ENCODE assay signal across 9 cellular contexts in the genomic region with DNA sequence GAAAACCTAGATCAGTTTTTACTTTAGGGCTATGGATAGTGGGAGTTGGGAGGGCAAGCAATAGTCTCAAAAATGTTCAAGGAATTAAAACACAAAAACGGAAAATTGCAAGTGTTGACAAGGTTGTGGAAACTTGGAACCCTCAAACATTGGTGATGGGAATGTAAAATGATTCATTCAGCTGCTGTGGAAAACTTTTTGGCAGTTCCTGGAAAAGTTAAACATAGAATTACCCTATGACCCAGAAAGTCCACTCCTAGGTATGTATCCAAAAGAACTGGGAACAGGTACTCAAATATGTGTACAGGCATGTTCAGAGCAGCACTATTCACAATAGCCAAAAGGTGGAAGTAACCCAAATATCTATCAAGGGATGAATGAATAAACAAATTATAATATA. TPM values are rescaled to one million over a fixed set of nuclear protein-coding genes. Genes with fewer than 3 reads are reported as not detected.
A peak's percentile ranks its signal among the peaks of the same experiment; 100 is the strongest.
DNase-seq lines count a peak whose midpoint lies in the region; ATAC-seq and TF ChIP-seq lines count a peak whose summit lies in the region.
"Had no signal": no experiment of that assay in that cellular context is flagged by ENCODE, and none has a peak within 500 bp of the region (broad histone marks: within the 10 kb centered on the region; RNA-seq: fewer than 3 reads in every experiment).

No MANE protein-coding gene starts in this region.

- no peaks in the 10 kb centered on the region for H3K27me3 Mint-ChIP-seq in HFFc6 (ENCODE audit: insufficient read depth)

- TF ChIP-seq POLR2A in sigmoid colon (IDR thresholded peaks at IDR 0.05), result no peak

- no peak overlapping the region for H3K4me3 ChIP-seq in fibroblast of mammary gland (ENCODE audit: control insufficient read depth, low read depth, low read length)
- H3K4me3 ChIP-seq in sigmoid colon, result no peak overlapping the region

- peaks cover 54% of the 10 kb centered on the region for H3K4me1 Mint-ChIP-seq in HFFc6 (ENCODE audit: low read depth)

- H3K4me1 ChIP-seq in sigmoid colon, result peaks cover 0 to 39% (median 32%) of the 10 kb centered on the region in 4 donors

- peak overlapping the region; percentile 99 for H3K27ac Mint-ChIP-seq in HFFc6

- H3K9me3 ChIP-seq in sigmoid colon, result no peaks in the 10 kb centered on the region
- H3K9me3 ChIP-seq: vagina had no signal

- no peaks in the 10 kb centered on the region for H3K9me3 Mint-ChIP-seq in HFFc6

- 27 to 57% methylated on average over 1 of the region's 1 CpG for WGBS in sigmoid colon, 2 donors

- TF ChIP-seq CTCF in HFFc6 (IDR thresholded peaks at IDR 0.05) (no peak), VCaP (conservative IDR thresholded peaks at IDR 0.05) (no peak), fibroblast of mammary gland (conservative IDR thresholded peaks at IDR 0.05; ENCODE audit: control insufficient read depth, insufficient read depth, low read depth, low read length) (no peak), sigmoid colon (IDR thresholded peaks at IDR 0.05) (no peak)

- no peak for ATAC-seq in GM21528 (IDR thresholded peaks at IDR 0.05; ENCODE audit: low FRiP score, unreplicated experiment)

- H3K36me3 ChIP-seq in sigmoid colon, result no peaks in the 10 kb centered on the region
- H3K36me3 ChIP-seq: cardiac muscle cell, vagina had no signal

- intact Hi-C loops in sigmoid colon (cut with DNase I), result loop anchor here (2.0 to 10.0 kb wide), 3 partner anchors 13 to 601 kb away; partner anchors contain the start of genes NR4A3 and TEX10

- no peaks in the 10 kb centered on the region for H3K27me3 ChIP-seq in sigmoid colon
- H3K27me3 ChIP-seq: cardiac muscle cell, vagina had no signal

- peaks cover 14% of the 10 kb centered on the region for H3K36me3 Mint-ChIP-seq in HFFc6 (ENCODE audit: low read depth)

- H3K4me3 Mint-ChIP-seq in HFFc6, result peak overlapping the region; percentile 91

- H3K27ac ChIP-seq in VCaP (peak overlapping the region; percentile 89), sigmoid colon (peak overlapping the region; percentile 92 to 96 (median 94))

- TF ChIP-seq EP300 in sigmoid colon (IDR thresholded peaks at IDR 0.05), result peak in 1 of 4 donors; percentile 1

- DNase-seq in HFFc6 (no peak), fibroblast of mammary gland (ENCODE audit: low read depth) (peak; percentile 47), sigmoid colon (no peak), iPS-NIHi11 (ENCODE audit: low spot score) (no peak), NAMALWA (ENCODE audit: low spot score) (no peak)

RNA-seq across cellular contexts. Expression of gene MSANTD3, which starts 1.2 kb away (rescaled TPM):
- 10 to 100 TPM; 56.9 to 76.1 (median 71.2) TPM for total RNA-seq in HFFc6 (2021; fragmentation: NEBNext Ultra II Directional; extraction: Animal tissue kit (Norgen Biotek cat#: 25700))
- 10 to 100 TPM; 25.2 to 41.8 (median 31.5) TPM for total RNA-seq in sigmoid colon
- 10 to 100 TPM in 1 of 3 donors, 1 to 10 TPM in 2; 9.2 to 18.0 (median 9.3) TPM for polyA plus RNA-seq in sigmoid colon

RNA-seq across cellular contexts. Expression of gene TMEFF1, which starts 47.2 kb away (rescaled TPM):
- total RNA-seq in HFFc6 (2021; fragmentation: NEBNext Ultra II Directional; extraction: Animal tissue kit (Norgen Biotek cat#: 25700)), result 1 to 10 TPM; 1.3 to 2.4 (median 1.6) TPM
- 1 to 10 TPM in 1 of 4 donors, under 1 TPM in 1, not detected in 2; 0.68 to 6.1 TPM for total RNA-seq in sigmoid colon
- polyA plus RNA-seq in sigmoid colon, result under 1 TPM in 1 of 3 donors, not detected in 2; 0.16 TPM
- total RNA-seq: vagina had no signal
